In the genomic region with DNA sequence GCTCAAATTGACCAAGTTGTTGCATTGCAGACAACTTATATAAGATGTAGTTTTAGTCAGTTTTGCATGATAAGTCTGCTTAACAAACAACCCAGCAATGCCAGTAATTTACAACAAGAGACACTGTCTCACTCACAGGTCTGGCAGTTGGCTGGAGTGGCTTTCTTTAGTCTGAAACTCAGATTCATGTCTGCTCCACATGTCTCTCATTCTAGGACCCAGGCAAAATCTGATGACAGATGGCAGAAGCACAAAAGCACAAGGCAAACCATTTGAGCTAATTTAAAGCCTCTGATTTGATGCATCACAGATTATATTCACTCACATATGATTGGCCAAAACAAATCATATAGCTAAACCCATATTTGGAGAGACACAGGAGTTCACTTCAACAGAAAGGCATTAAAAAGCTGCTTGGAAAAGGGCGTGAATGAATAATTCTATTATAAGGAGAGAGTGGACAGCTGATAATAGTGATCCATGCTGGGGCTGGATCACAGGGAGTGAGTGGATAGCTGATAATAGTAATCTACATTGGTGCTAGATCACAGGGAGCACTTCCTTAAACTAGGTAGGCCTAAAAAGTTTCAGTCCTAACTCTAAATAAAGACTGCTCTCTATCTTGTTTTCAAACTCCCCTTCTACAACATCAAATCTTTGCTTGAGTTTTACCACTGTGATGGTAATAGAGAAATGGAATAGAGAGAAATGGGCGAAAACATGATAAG, we compare ENCODE assay signal across 11 cellular contexts.
A peak's percentile ranks its signal among the peaks of the same experiment; 100 is the strongest.
DNase-seq lines count a peak whose midpoint lies in the region; ATAC-seq and TF ChIP-seq lines count a peak whose summit lies in the region.
"Had no signal": no experiment of that assay in that cellular context is flagged by ENCODE, and none has a peak within 500 bp of the region (broad histone marks: within the 10 kb centered on the region; RNA-seq: fewer than 3 reads in every experiment).

No MANE protein-coding gene starts in this region.

- TF ChIP-seq CTCF in GM12864 (IDR thresholded peaks at IDR 0.05; ENCODE audit: low read depth, low read length, missing control alignments), result no peak

- ATAC-seq in GM19455 (IDR thresholded peaks at IDR 0.05; ENCODE audit: unreplicated experiment), result peak; percentile 64
- ATAC-seq in HG03039 (IDR thresholded peaks at IDR 0.05; ENCODE audit: unreplicated experiment), result peak; percentile 50

- POLR2A ChIA-PET in HEK293T (lab: Yijun Ruan, JAX), result no interaction called here

- H3K4me3 ChIP-seq in GM12864 (ENCODE audit: low read depth, low read length), result no peak overlapping the region
- H3K4me3 ChIP-seq: BLaER1, heart left ventricle had no signal

- DNase-seq in GM12864 (ENCODE audit: low read depth) (peak; percentile 25), NCI-H82 (lab: John Stamatoyannopoulos, UW) (peak; percentile 92), NCI-H187 treated with DMSO at 0.1 percent for 48 hours (lab: John Stamatoyannopoulos, UW) (no peak), SKM-1 (lab: John Stamatoyannopoulos, UW; ENCODE audit: unreplicated experiment) (no peak), HEK293T (ENCODE audit: extremely low spot score) (no peak)
- DNase-seq in activated CD8-positive, alpha-beta memory T cell treated with anti-CD3 and anti-CD28 coated beads, Interleukin-2, amount 50 U/mL, for 48 hours, result no peak
- DNase-seq: heart left ventricle, nephron progenitor cell had no signal

- CTCF ChIA-PET in HEK293T (lab: Yijun Ruan, JAX), result no interaction called here

TF ChIP-seq in HEK293T, 16 proteins besides CTCF, POLR2A, EP300 and RAD21:
- no peak for TF ChIP-seq LEF1 (IDR thresholded peaks at IDR 0.05; ENCODE audit: borderline replicate concordance)
- TF ChIP-seq TARDBP (IDR thresholded peaks at IDR 0.05), result no peak
- no peak for TF ChIP-seq FOXA1 (IDR thresholded peaks at IDR 0.05)
- no peak for TF ChIP-seq ARNT (IDR thresholded peaks at IDR 0.05)
- no peak for TF ChIP-seq HDGF (IDR thresholded peaks at IDR 0.05; ENCODE audit: borderline replicate concordance)

Comparison
In these comparisons a context has a peak if more than half of its experiments do, and no peak if none do; other contexts are left out.
1. DNase-seq: peak in GM12864 (single experiment) and NCI-H82 (single experiment); none in activated CD8-positive, alpha-beta memory T cell treated with anti-CD3 and anti-CD28 coated beads, Interleukin-2, amount 50 U/mL, for 48 hours (single experiment), NCI-H187 treated with DMSO at 0.1 percent for 48 hours (single experiment), SKM-1 (single experiment) and HEK293T (single experiment).